14 cellular contexts compared by ENCODE assay signal in genomic region chr7:46115410-46115809, GRCh38.
"Had no signal": no experiment of that assay in that cellular context is flagged by ENCODE, and none has a peak within 500 bp of the region (broad histone marks: within the 10 kb centered on the region; RNA-seq: fewer than 3 reads in every experiment).

No MANE protein-coding gene starts in this region.

- DNase-seq: activated CD4-positive, alpha-beta T cell treated with anti-CD3 and anti-CD28 coated beads for 1 hour; activated CD4-positive, alpha-beta T cell treated with anti-CD3 and anti-CD28 coated beads, Interleukin-2, amount 50 U/mL, for 48 hours; activated naive CD4-positive, alpha-beta T cell treated with anti-CD3 and anti-CD28 coated beads, Interleukin-2, amount 50 U/mL, for 16 hours; activated T-cell treated with anti-CD3 and anti-CD28 coated beads, Interleukin-2, amount 50 U/mL, for 1 hour; body of pancreas; effector memory CD4-positive, alpha-beta T cell; foreskin melanocyte; islet precursor cell; naive thymus-derived CD4-positive, alpha-beta T cell; ovary; spleen; stimulated activated naive CD8-positive, alpha-beta T cell treated with anti-CD3 and anti-CD28 coated beads, Interleukin-15, amount 100 ng/mL, for 72 hours; upper lobe of right lung had no signal

- H3K9me3 ChIP-seq: body of pancreas, ovary, spleen, upper lobe of right lung had no signal

- ATAC-seq: body of pancreas; naive thymus-derived CD4-positive, alpha-beta T cell; sciatic nerve; stimulated activated naive CD8-positive, alpha-beta T cell treated with anti-CD3 and anti-CD28 coated beads, Interleukin-15, amount 100 ng/mL, for 72 hours; upper lobe of right lung had no signal

- H3K4me1 ChIP-seq: body of pancreas, spleen, upper lobe of right lung had no signal

- H3K4me3 ChIP-seq: body of pancreas, ovary, spleen, upper lobe of right lung had no signal

- H3K36me3 ChIP-seq: ovary, spleen, upper lobe of right lung had no signal

- H3K27me3 ChIP-seq: body of pancreas, ovary, spleen, upper lobe of right lung had no signal

- H3K27ac ChIP-seq: body of pancreas, ovary, spleen, upper lobe of right lung had no signal
